15 cellular contexts compared by ENCODE assay signal in genomic region chr10:23035569-23035968, GRCh38. TPM values are rescaled to one million over a fixed set of nuclear protein-coding genes. Genes with fewer than 3 reads are reported as not detected.
DNase-seq lines count a peak whose midpoint lies in the region; ATAC-seq and TF ChIP-seq lines count a peak whose summit lies in the region.
"Had no signal": no experiment of that assay in that cellular context is flagged by ENCODE, and none has a peak within 500 bp of the region (broad histone marks: within the 10 kb centered on the region; RNA-seq: fewer than 3 reads in every experiment).

No MANE protein-coding gene starts in this region.

- in situ Hi-C loops in Panc1 (cut with HindIII; ENCODE audit: low pct_unique_long_range_greater_than_20kb, low sequenced_read_pairs): no loop called here

- H3K27ac ChIP-seq in left ventricle myocardium inferior (replicated peaks) (no peak overlapping the region), Panc1 (ENCODE audit: low read length) (no peak overlapping the region), fibroblast of lung (ENCODE audit: insufficient read depth, low read length) (no peak overlapping the region)
- H3K27ac ChIP-seq: gastroesophageal sphincter, HL-60, skin epidermis had no signal

- TF ChIP-seq CTCF in left ventricle myocardium inferior (IDR thresholded peaks at IDR 0.05; ENCODE audit: borderline replicate concordance) (peak; percentile 35), Panc1 (IDR thresholded peaks at IDR 0.05) (peak; percentile 34; the same call in 1 of the 2 replicates), fibroblast of lung (conservative IDR thresholded peaks at IDR 0.05 in 1 of 2, IDR thresholded peaks at IDR 0.05 in 1 of 2; ENCODE audit: low read depth in 1 of 2, low read length in 2 of 2) (peak; percentile 7 to 39), type B pancreatic cell (conservative IDR thresholded peaks at IDR 0.05) (peak; percentile 67)

- BruUV-seq in Panc1 (replicated peaks; lab: Mats Ljungman, UMichigan): no TSS peak

- POLR2A ChIA-PET in Panc1 (lab: Charles Lee): no interaction called here

- intact Hi-C loops in left ventricle myocardium inferior (cut with micrococcal nuclease): no loop called here
- intact Hi-C loops in cardiac septum (cut with DNase I): no loop called here
- intact Hi-C loops in Panc1 (cut with micrococcal nuclease; ENCODE audit: unreplicated experiment): no loop called here

- no peak overlapping the region for H3K4me3 Mint-ChIP-seq in type B pancreatic cell
- H3K4me3 Mint-ChIP-seq: CD4-positive, CD25-positive, alpha-beta regulatory T cell; mesothelial cell of epicardium had no signal

- ATAC-seq in Panc1 (no peak), GM19035 (IDR thresholded peaks at IDR 0.05; ENCODE audit: unreplicated experiment) (no peak)
- ATAC-seq: gastroesophageal sphincter had no signal

- no peak overlapping the region for H3K9ac ChIP-seq in fibroblast of lung (ENCODE audit: insufficient read depth, low read length)

- DNase-seq in left ventricle myocardium inferior (no peak), cardiac septum (ENCODE audit: low spot score) (no peak), Panc1 (ENCODE audit: low read depth, low spot score) (no peak), fibroblast of lung (ENCODE audit: low read depth in 2 of 2) (no peak), type B pancreatic cell (ENCODE audit: extremely low spot score, unreplicated experiment) (no peak), HuH-7.5 (ENCODE audit: low spot score) (no peak)
- DNase-seq in stimulated activated CD4-positive, alpha-beta T cell treated with anti-CD3 and anti-CD28 coated beads, Interleukin-2, amount 100 ng/mL, for 24 hours: no peak
- DNase-seq: CD4-positive, CD25-positive, alpha-beta regulatory T cell; NCI-H2081; stimulated activated CD8-positive, alpha-beta memory T cell treated with anti-CD3 and anti-CD28 coated beads, Interleukin-4, amount 100 ng/mL, for 48 hours had no signal

- H3K4me2 ChIP-seq in fibroblast of lung (ENCODE audit: extremely low read depth, insufficient read depth, low read length): no peak overlapping the region

- H3K4me1 ChIP-seq in left ventricle myocardium inferior (peaks cover 7% of the 10 kb centered on the region), Panc1 (ENCODE audit: control insufficient read depth, insufficient read depth, low read length) (no peaks in the 10 kb centered on the region), fibroblast of lung (ENCODE audit: control insufficient read depth, extremely low read depth, insufficient read depth, low read length) (no peaks in the 10 kb centered on the region)
- H3K4me1 ChIP-seq: gastroesophageal sphincter had no signal

- CTCF ChIA-PET in Panc1 (lab: Charles Lee): no interaction called here

- H3K9me3 Mint-ChIP-seq in type B pancreatic cell: peaks cover 6% of the 10 kb centered on the region

- H3K4me3 ChIP-seq in left ventricle myocardium inferior (no peak overlapping the region), Panc1 (ENCODE audit: low read depth in 2 of 2, low read length in 2 of 2) (no peak overlapping the region), fibroblast of lung (replicated peaks in 1 of 4; ENCODE audit: control extremely low read depth in 1 of 4, insufficient read depth in 1 of 4, low read depth in 3 of 4, low read length in 4 of 4) (no peak overlapping the region)
- H3K4me3 ChIP-seq: gastroesophageal sphincter, skin epidermis had no signal

- no peaks in the 10 kb centered on the region for H3K79me2 ChIP-seq in fibroblast of lung (ENCODE audit: control insufficient read depth, insufficient read depth, low read length)

- H3K36me3 ChIP-seq in left ventricle myocardium inferior: no peaks in the 10 kb centered on the region
- H3K36me3 ChIP-seq in Panc1 (ENCODE audit: control insufficient read depth, insufficient read depth, low read length): no peaks in the 10 kb centered on the region
- no peaks in the 10 kb centered on the region for H3K36me3 ChIP-seq in fibroblast of lung (ENCODE audit: control insufficient read depth, insufficient read depth, low read length)
- H3K36me3 ChIP-seq: gastroesophageal sphincter had no signal

- no peaks in the 10 kb centered on the region for H3K4me1 Mint-ChIP-seq in type B pancreatic cell (ENCODE audit: unreplicated experiment)
- H3K4me1 Mint-ChIP-seq: CD4-positive, CD25-positive, alpha-beta regulatory T cell; mesothelial cell of epicardium had no signal

- no peak overlapping the region for H2AFZ ChIP-seq in fibroblast of lung (ENCODE audit: low read length)

- H3K27me3 ChIP-seq in left ventricle myocardium inferior (ENCODE audit: low read depth) (peaks cover 4% of the 10 kb centered on the region), Panc1 (ENCODE audit: control insufficient read depth, insufficient read depth, low read length) (no peaks in the 10 kb centered on the region; the same call in 1 of the 2 replicates), fibroblast of lung (ENCODE audit: control insufficient read depth, insufficient read depth, low read length) (no peaks in the 10 kb centered on the region)
- H3K27me3 ChIP-seq: gastroesophageal sphincter had no signal

- H3K9me3 ChIP-seq in left ventricle myocardium inferior (replicated peaks) (peaks cover 15% of the 10 kb centered on the region), Panc1 (ENCODE audit: control insufficient read depth, insufficient read depth, low read depth, low read length) (no peaks in the 10 kb centered on the region), fibroblast of lung (ENCODE audit: control insufficient read depth, insufficient read depth, low read depth, low read length) (no peaks in the 10 kb centered on the region)

- no peak overlapping the region for H3K27ac Mint-ChIP-seq in type B pancreatic cell
- H3K27ac Mint-ChIP-seq: CD4-positive, CD25-positive, alpha-beta regulatory T cell; mesothelial cell of epicardium had no signal

- H3K36me3 Mint-ChIP-seq in type B pancreatic cell: no peaks in the 10 kb centered on the region
- H3K36me3 Mint-ChIP-seq: CD4-positive, CD25-positive, alpha-beta regulatory T cell; mesothelial cell of epicardium had no signal

- H3K27me3 Mint-ChIP-seq in type B pancreatic cell: peaks cover 3% of the 10 kb centered on the region

- no peaks in the 10 kb centered on the region for H4K20me1 ChIP-seq in fibroblast of lung (ENCODE audit: control insufficient read depth, extremely low read depth, insufficient read depth, low read length)

RNA-seq across cellular contexts. Expression of gene MSRB2, which starts 59.8 kb away (rescaled TPM):
- 146 TPM for total RNA-seq in left ventricle myocardium inferior
- 132 TPM for total RNA-seq in cardiac septum
- total RNA-seq in Panc1 (2021; ENCODE audit: unreplicated experiment): 10.7 TPM
- polyA plus RNA-seq in Panc1 (2012; ENCODE audit: insufficient read length): 18.8 TPM
- 16.9 and 19.0 TPM in 2 replicates for total RNA-seq in fibroblast of lung
- polyA plus RNA-seq in fibroblast of lung: 31.9 and 33.0 TPM in 2 replicates
- polyA plus RNA-seq in fibroblast of lung (2012): 32.6 and 35.9 TPM in 2 replicates
- polyA minus RNA-seq in fibroblast of lung (ENCODE audit: low replicate concordance): 2.4 and 25.0 TPM in 2 replicates
- 22.6 and 26.6 TPM in 2 replicates for total RNA-seq in type B pancreatic cell (ENCODE audit: low replicate concordance)
